8 cellular contexts compared by ENCODE assay signal in the genomic region with DNA sequence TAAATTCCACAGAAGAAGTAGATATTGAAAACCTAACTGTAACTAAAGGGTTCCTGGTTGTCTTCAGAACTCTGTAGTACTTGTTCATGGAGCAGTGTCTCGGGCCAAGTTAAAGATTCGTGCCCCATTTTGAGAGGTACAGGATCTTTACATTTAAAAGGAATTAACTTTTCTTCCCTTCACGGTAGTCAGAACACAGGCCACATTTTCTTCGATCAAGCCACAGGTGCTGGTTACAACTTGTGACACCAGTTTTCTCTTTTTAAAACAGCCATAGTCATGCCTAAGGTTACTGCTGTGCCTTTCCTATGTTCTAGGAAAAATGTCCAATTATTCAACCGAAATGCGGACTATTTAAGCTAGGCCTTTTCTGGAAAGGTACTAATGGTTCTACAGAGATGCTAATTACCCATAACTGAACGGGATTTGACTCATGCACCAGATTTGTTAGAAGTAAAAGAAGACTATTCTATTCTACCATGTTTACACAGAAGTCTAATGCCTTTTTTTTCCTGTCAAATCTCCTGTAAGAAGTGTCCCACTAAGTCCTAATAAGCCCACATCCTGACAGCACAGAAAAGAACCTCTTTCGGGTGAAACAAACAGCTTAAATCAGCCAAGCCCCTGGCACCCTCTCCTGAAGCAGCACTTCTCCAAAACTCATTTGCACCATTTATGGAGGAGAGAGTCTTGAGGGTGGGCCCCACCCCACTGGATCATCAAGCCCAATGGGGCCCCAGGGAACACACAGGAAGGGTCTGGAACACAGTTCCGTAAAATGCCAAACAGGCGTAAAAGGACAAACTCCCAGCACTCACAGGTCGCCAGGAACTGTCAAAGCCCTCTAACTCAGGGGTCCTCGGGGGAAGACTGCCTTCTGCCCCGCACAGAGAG. TPM values are rescaled to one million over a fixed set of nuclear protein-coding genes. Genes with fewer than 3 reads are reported as not detected.
DNase-seq lines count a peak whose midpoint lies in the region; ATAC-seq and TF ChIP-seq lines count a peak whose summit lies in the region.

No MANE protein-coding gene starts in this region.

- H3K4me1 Mint-ChIP-seq in CD14-positive monocyte (peaks cover 29% of the 10 kb centered on the region), neural progenitor cell (peaks cover 74% of the 10 kb centered on the region)
- peaks cover 57 to 62% of the 10 kb centered on the region in 2 donors for H3K4me1 Mint-ChIP-seq in effector memory CD8-positive, alpha-beta T cell (ENCODE audit: low read depth in 2 of 2)

- no peaks in the 10 kb centered on the region; the same call in 1 of the 2 replicates for H3F3A ChIP-seq in Loucy (ENCODE audit: low read depth)
- H3F3A ChIP-seq in neural progenitor cell (ENCODE audit: low read depth), result peaks cover 65% of the 10 kb centered on the region

- H3K27ac Mint-ChIP-seq in CD14-positive monocyte (peak overlapping the region in 1 of 7 donors; percentile 56), neural progenitor cell (peak overlapping the region; percentile 83)
- H3K27ac Mint-ChIP-seq in effector memory CD8-positive, alpha-beta T cell, result peak overlapping the region; percentile 47 to 60

- H2AFZ ChIP-seq in Loucy (ENCODE audit: low read length) (no peak overlapping the region), neural progenitor cell (replicated peaks) (no peak overlapping the region)

- H3K27ac ChIP-seq in neural progenitor cell, result peak overlapping the region; percentile 21

- DNase-seq in CD14-positive monocyte (ENCODE audit: low spot score), result no peak
- no peak for DNase-seq in effector memory CD8-positive, alpha-beta T cell
- no peak for DNase-seq in neural progenitor cell (ENCODE audit: low spot score)
- no peak for DNase-seq in NCI-H2171 treated with DMSO at 0.1 percent for 48 hours (lab: John Stamatoyannopoulos, UW)
- DNase-seq in T-helper 9 cell, result no peak
- DNase-seq in DMS53 treated with DMSO at 0.1 percent for 48 hours (lab: John Stamatoyannopoulos, UW; ENCODE audit: unreplicated experiment), result no peak
- no peak for DNase-seq in activated CD8-positive, alpha-beta memory T cell treated with anti-CD3 and anti-CD28 coated beads, Interleukin-2, amount 50 U/mL, for 48 hours

- H3K4me2 ChIP-seq in Loucy (ENCODE audit: low read depth, low read length, poor library complexity, severe bottlenecking) (peak overlapping the region; percentile 92), neural progenitor cell (peak overlapping the region; percentile 97)

- H3K27me3 ChIP-seq in Loucy (ENCODE audit: insufficient read depth, low read length, poor library complexity, severe bottlenecking) (no peaks in the 10 kb centered on the region), neural progenitor cell (no peaks in the 10 kb centered on the region)

- H3K4me1 ChIP-seq in Loucy (ENCODE audit: insufficient read depth, low read length, poor library complexity, severe bottlenecking), result peaks cover 70% of the 10 kb centered on the region
- peaks cover 63% of the 10 kb centered on the region for H3K4me1 ChIP-seq in neural progenitor cell

- peak overlapping the region; percentile 81 for H3K4me3 ChIP-seq in Loucy (ENCODE audit: low read length, poor library complexity, severe bottlenecking)
- peak overlapping the region; percentile 99 for H3K4me3 ChIP-seq in neural progenitor cell

- H3K36me3 ChIP-seq in Loucy (ENCODE audit: insufficient read depth, low read length) (no peaks in the 10 kb centered on the region), neural progenitor cell (no peaks in the 10 kb centered on the region)

- H4K20me1 ChIP-seq in Loucy (ENCODE audit: insufficient read depth, low read length, poor library complexity, severe bottlenecking) (peaks cover 26% of the 10 kb centered on the region), neural progenitor cell (ENCODE audit: low read depth) (peaks cover 66% of the 10 kb centered on the region)

- H3K27me3 Mint-ChIP-seq in CD14-positive monocyte (ENCODE audit: low read depth in 3 of 3), result peaks cover 35 to 44% (median 36%) of the 10 kb centered on the region in 3 donors
- H3K27me3 Mint-ChIP-seq in effector memory CD8-positive, alpha-beta T cell, result no peaks in the 10 kb centered on the region
- H3K27me3 Mint-ChIP-seq in neural progenitor cell (ENCODE audit: insufficient read depth, low read depth), result peaks cover 13% of the 10 kb centered on the region

- no peak for ATAC-seq in effector memory CD8-positive, alpha-beta T cell (replicated peaks)

- TF ChIP-seq CTCF in CD14-positive monocyte (IDR thresholded peaks at IDR 0.05) (no peak), Loucy (conservative IDR thresholded peaks at IDR 0.05; ENCODE audit: low read length) (no peak), neural progenitor cell (IDR thresholded peaks at IDR 0.05) (no peak)

- peaks cover 0 to 7% (median 1%) of the 10 kb centered on the region in 7 donors for H3K9me3 Mint-ChIP-seq in CD14-positive monocyte
- H3K9me3 Mint-ChIP-seq in effector memory CD8-positive, alpha-beta T cell, result no peaks in the 10 kb centered on the region
- no peaks in the 10 kb centered on the region for H3K9me3 Mint-ChIP-seq in neural progenitor cell

- H3K9ac ChIP-seq in Loucy (ENCODE audit: low read depth, low read length, poor library complexity, severe bottlenecking) (peak overlapping the region; percentile 78), neural progenitor cell (peak overlapping the region; percentile 85)

- H3K36me3 Mint-ChIP-seq in CD14-positive monocyte (peaks cover 0 to 2% of the 10 kb centered on the region in 2 donors), neural progenitor cell (no peaks in the 10 kb centered on the region)
- H3K36me3 Mint-ChIP-seq in effector memory CD8-positive, alpha-beta T cell (ENCODE audit: insufficient read depth), result peaks cover 19% of the 10 kb centered on the region

- no peaks in the 10 kb centered on the region for H3K9me2 ChIP-seq in Loucy (replicated peaks; ENCODE audit: low read depth, low read length)

- peak overlapping the region; percentile 95 to 98 for H3K4me3 Mint-ChIP-seq in CD14-positive monocyte
- peak overlapping the region; percentile 87 to 92 for H3K4me3 Mint-ChIP-seq in effector memory CD8-positive, alpha-beta T cell
- peak overlapping the region; percentile 98 for H3K4me3 Mint-ChIP-seq in neural progenitor cell

- H3K79me2 ChIP-seq in Loucy (ENCODE audit: insufficient read depth, low read length) (peaks cover 67% of the 10 kb centered on the region), neural progenitor cell (ENCODE audit: low read depth) (peaks cover 80% of the 10 kb centered on the region)

- intact Hi-C loops in CD14-positive monocyte (cut with micrococcal nuclease), result no loop called here

- H3K9me3 ChIP-seq in Loucy (ENCODE audit: insufficient read depth, low read depth, low read length) (no peaks in the 10 kb centered on the region), neural progenitor cell (ENCODE audit: low read depth) (no peaks in the 10 kb centered on the region)

RNA-seq across cellular contexts. Expression of gene LRIG1, which starts 1.9 kb away (rescaled TPM):
- polyA plus RNA-seq in CD14-positive monocyte, result 1 to 10 TPM in 1 of 2 donors, under 1 TPM in 1; 0.82 to 1.0 TPM
- total RNA-seq in neural progenitor cell (ENCODE audit: low replicate concordance), result 169 and 184 TPM in 2 replicates
